1 cellular context compared by ENCODE assay signal in the genomic region with DNA sequence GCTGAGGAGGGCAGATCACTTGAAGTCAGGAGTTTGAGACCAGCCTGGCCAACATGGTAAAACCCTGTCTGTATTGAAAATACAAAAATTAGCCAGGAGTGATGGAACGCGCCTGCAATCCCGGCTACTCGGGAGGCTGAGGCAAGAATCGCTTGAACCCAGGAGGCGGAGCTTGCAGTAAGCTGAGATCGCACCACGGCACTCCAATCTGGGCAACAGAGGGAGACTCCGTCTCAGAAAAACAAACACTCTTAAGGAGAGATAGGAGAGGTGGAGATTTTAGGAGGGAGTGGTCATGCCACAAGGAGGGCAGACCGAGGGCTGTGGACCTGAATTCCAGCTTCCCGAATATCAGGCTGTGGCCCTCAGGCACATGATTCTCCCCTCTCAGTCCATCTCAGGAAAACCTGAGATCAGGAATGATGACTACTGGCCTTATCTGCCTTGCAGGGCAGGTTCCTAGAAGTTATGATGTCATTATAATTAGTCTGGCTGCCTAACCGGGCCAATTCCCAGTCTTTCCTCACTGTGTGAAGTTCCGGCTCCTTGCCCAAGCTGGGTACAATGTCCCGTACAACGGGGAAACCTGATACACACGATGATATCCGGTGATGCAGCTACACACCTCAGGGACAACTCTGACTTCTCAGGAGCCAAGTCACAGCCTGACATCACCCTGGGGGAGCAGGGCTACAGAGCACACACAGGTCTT.
TF ChIP-seq lines count a peak whose summit lies in the region.

No MANE protein-coding gene starts in this region.

TF ChIP-seq in WTC11, 78 proteins besides CTCF, POLR2A, EP300 and RAD21 (continued from another document):
- TF ChIP-seq, protein P1, sequence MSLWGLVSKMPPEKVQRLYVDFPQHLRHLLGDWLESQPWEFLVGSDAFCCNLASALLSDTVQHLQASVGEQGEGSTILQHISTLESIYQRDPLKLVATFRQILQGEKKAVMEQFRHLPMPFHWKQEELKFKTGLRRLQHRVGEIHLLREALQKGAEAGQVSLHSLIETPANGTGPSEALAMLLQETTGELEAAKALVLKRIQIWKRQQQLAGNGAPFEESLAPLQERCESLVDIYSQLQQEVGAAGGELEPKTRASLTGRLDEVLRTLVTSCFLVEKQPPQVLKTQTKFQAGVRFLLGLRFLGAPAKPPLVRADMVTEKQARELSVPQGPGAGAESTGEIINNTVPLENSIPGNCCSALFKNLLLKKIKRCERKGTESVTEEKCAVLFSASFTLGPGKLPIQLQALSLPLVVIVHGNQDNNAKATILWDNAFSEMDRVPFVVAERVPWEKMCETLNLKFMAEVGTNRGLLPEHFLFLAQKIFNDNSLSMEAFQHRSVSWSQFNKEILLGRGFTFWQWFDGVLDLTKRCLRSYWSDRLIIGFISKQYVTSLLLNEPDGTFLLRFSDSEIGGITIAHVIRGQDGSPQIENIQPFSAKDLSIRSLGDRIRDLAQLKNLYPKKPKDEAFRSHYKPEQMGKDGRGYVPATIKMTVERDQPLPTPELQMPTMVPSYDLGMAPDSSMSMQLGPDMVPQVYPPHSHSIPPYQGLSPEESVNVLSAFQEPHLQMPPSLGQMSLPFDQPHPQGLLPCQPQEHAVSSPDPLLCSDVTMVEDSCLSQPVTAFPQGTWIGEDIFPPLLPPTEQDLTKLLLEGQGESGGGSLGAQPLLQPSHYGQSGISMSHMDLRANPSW (CRISPR knock-in tag; conservative IDR thresholded peaks at IDR 0.05; ENCODE audit: low read depth) = no peak
- TF ChIP-seq, protein P2, sequence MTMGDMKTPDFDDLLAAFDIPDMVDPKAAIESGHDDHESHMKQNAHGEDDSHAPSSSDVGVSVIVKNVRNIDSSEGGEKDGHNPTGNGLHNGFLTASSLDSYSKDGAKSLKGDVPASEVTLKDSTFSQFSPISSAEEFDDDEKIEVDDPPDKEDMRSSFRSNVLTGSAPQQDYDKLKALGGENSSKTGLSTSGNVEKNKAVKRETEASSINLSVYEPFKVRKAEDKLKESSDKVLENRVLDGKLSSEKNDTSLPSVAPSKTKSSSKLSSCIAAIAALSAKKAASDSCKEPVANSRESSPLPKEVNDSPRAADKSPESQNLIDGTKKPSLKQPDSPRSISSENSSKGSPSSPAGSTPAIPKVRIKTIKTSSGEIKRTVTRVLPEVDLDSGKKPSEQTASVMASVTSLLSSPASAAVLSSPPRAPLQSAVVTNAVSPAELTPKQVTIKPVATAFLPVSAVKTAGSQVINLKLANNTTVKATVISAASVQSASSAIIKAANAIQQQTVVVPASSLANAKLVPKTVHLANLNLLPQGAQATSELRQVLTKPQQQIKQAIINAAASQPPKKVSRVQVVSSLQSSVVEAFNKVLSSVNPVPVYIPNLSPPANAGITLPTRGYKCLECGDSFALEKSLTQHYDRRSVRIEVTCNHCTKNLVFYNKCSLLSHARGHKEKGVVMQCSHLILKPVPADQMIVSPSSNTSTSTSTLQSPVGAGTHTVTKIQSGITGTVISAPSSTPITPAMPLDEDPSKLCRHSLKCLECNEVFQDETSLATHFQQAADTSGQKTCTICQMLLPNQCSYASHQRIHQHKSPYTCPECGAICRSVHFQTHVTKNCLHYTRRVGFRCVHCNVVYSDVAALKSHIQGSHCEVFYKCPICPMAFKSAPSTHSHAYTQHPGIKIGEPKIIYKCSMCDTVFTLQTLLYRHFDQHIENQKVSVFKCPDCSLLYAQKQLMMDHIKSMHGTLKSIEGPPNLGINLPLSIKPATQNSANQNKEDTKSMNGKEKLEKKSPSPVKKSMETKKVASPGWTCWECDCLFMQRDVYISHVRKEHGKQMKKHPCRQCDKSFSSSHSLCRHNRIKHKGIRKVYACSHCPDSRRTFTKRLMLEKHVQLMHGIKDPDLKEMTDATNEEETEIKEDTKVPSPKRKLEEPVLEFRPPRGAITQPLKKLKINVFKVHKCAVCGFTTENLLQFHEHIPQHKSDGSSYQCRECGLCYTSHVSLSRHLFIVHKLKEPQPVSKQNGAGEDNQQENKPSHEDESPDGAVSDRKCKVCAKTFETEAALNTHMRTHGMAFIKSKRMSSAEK (CRISPR knock-in tag; IDR thresholded peaks at IDR 0.05; ENCODE audit: borderline replicate concordance) = no peak
- TF ChIP-seq, protein P3, sequence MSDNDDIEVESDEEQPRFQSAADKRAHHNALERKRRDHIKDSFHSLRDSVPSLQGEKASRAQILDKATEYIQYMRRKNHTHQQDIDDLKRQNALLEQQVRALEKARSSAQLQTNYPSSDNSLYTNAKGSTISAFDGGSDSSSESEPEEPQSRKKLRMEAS (CRISPR knock-in tag; IDR thresholded peaks at IDR 0.05) = no peak
